ENCODE assay signal across 18 cellular contexts in genomic region chr12:8943565-8944186, GRCh38.
"Had no signal": no experiment of that assay in that cellular context is flagged by ENCODE, and none has a peak within 500 bp of the region (broad histone marks: within the 10 kb centered on the region; RNA-seq: fewer than 3 reads in every experiment).

No MANE protein-coding gene starts in this region.

- H3K27me3 Mint-ChIP-seq: activated CD4-positive, alpha-beta T cell treated with anti-CD3 and anti-CD28 coated beads, Interleukin-2, amount 10 ng/mL, durations not matched to agents 24 days and 14 days had no signal

- H3K9me3 ChIP-seq: breast epithelium had no signal

- H3K4me3 Mint-ChIP-seq: activated CD4-positive, alpha-beta T cell treated with anti-CD3 and anti-CD28 coated beads, Interleukin-2, amount 10 ng/mL, durations not matched to agents 24 days and 14 days had no signal

- DNase-seq: activated CD4-positive, alpha-beta T cell treated with anti-CD3 and anti-CD28 coated beads, Interleukin-2, amount 10 ng/mL, durations not matched to agents 24 days and 14 days; activated CD4-positive, CD25-positive, alpha-beta regulatory T cell; activated CD8-positive, alpha-beta memory T cell treated with anti-CD3 and anti-CD28 coated beads for 24 hours; activated CD8-positive, alpha-beta memory T cell treated with anti-CD3 and anti-CD28 coated beads, Interleukin-2, amount 50 U/mL, for 48 hours; activated naive CD4-positive, alpha-beta T cell; kidney; midbrain; occipital lobe; posterior cingulate gyrus; retina; stimulated activated CD4-positive, alpha-beta T cell treated with anti-CD3 and anti-CD28 coated beads, Interleukin-12 subunit alpha, Interleukin-12 subunit beta, amount 100 ng/mL, for 4 hours; stimulated activated CD4-positive, alpha-beta T cell treated with anti-CD3 and anti-CD28 coated beads, Interleukin-1b, Interleukin-23, amount 100 ng/mL, for 48 hours; stimulated activated CD8-positive, alpha-beta memory T cell treated with anti-CD3 and anti-CD28 coated beads, Interleukin-4, amount 100 ng/mL, for 48 hours; stimulated activated naive CD4-positive, alpha-beta T cell treated with Interleukin-2 at 50 U/mL for 16 hours; trophoblast cell had no signal

- H3K27me3 ChIP-seq: breast epithelium had no signal

- ATAC-seq: left lobe of liver had no signal

- H3K27ac Mint-ChIP-seq: activated CD4-positive, alpha-beta T cell treated with anti-CD3 and anti-CD28 coated beads, Interleukin-2, amount 10 ng/mL, durations not matched to agents 24 days and 14 days had no signal

- H3K4me3 ChIP-seq: breast epithelium, coronary artery had no signal

- H3K27ac ChIP-seq: breast epithelium, coronary artery had no signal

- H3K9me3 Mint-ChIP-seq: activated CD4-positive, alpha-beta T cell treated with anti-CD3 and anti-CD28 coated beads, Interleukin-2, amount 10 ng/mL, durations not matched to agents 24 days and 14 days had no signal
